12 cellular contexts compared by ENCODE assay signal in the genomic region with DNA sequence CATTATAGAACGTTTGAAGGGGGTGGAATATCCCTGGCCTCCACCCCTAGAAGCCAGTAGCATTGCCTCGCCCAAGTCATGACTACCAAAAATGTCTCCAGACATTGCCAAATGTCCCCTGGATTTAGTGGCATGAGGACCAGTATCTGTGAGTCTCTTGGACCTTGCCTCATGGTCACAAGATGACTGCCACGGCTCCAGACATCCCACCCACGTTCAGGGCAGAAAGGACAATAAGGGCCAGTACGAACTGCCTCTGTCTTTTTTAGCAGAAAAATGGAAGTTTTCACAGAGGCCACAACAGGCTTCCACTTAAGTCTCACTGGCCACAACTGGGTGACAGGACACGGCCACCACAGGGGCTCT. TPM values are rescaled to one million over a fixed set of nuclear protein-coding genes. Genes with fewer than 3 reads are reported as not detected.
DNase-seq lines count a peak whose midpoint lies in the region; ATAC-seq, FAIRE-seq and TF ChIP-seq lines count a peak whose summit lies in the region.
"Had no signal": no experiment of that assay in that cellular context is flagged by ENCODE, and none has a peak within 500 bp of the region (broad histone marks: within the 10 kb centered on the region; RNA-seq: fewer than 3 reads in every experiment).

No MANE protein-coding gene starts in this region.

- no peak overlapping the region for H2AFZ ChIP-seq in astrocyte (ENCODE audit: low read depth, low read length)

- no peak overlapping the region for H3K4me2 ChIP-seq in astrocyte (ENCODE audit: low read length)

- no peak for DNase-seq in stimulated activated naive CD8-positive, alpha-beta T cell treated with anti-CD3 and anti-CD28 coated beads, Interleukin-15, Interleukin-2, amounts not matched to agents 100 U/mL and 50 U/mL, for 24 hours
- no peak for DNase-seq in astrocyte (ENCODE audit: low read depth)
- DNase-seq in natural killer cell treated with Interleukin-12 subunit alpha and Interleukin-12 subunit beta and Interleukin-15 and Interleukin-18, amount 100 ng/mL, for 72 hours (ENCODE audit: low spot score): no peak
- DNase-seq in HK-2 (ENCODE audit: unreplicated experiment): no peak
- no peak for DNase-seq in SKM-1 treated with dmso at 0.1 percent for 144 hours (lab: John Stamatoyannopoulos, UW; ENCODE audit: unreplicated experiment)
- DNase-seq in brain microvascular endothelial cell: no peak
- DNase-seq: AML-193, NCI-H2227 treated with DMSO at 0.1 percent for 48 hours had no signal

- ATAC-seq in stimulated activated naive CD8-positive, alpha-beta T cell treated with anti-CD3 and anti-CD28 coated beads, Interleukin-15, Interleukin-2, amounts not matched to agents 100 U/mL and 50 U/mL, for 24 hours: no peak
- no peak for ATAC-seq in natural killer cell treated with Interleukin-12 subunit alpha and Interleukin-12 subunit beta and Interleukin-15 and Interleukin-18, amount 100 ng/mL, for 72 hours
- no peak for ATAC-seq in HG02885 (IDR thresholded peaks at IDR 0.05; ENCODE audit: poor library complexity, unreplicated experiment)
- ATAC-seq: esophagus mucosa, mucosa of descending colon had no signal

- peaks cover 75% of the 10 kb centered on the region for H3K79me2 ChIP-seq in astrocyte (ENCODE audit: insufficient read depth, low read length)

- H3K36me3 ChIP-seq in astrocyte (ENCODE audit: insufficient read depth, low read length) (no peaks in the 10 kb centered on the region), brain microvascular endothelial cell (replicated peaks) (no peaks in the 10 kb centered on the region)

- H3K27me3 Mint-ChIP-seq in stimulated activated naive CD8-positive, alpha-beta T cell treated with anti-CD3 and anti-CD28 coated beads, Interleukin-15, Interleukin-2, amounts not matched to agents 100 ng/mL and 50 ng/mL, for 24 hours: no peaks in the 10 kb centered on the region
- no peaks in the 10 kb centered on the region for H3K27me3 Mint-ChIP-seq in astrocyte (ENCODE audit: low read depth, unreplicated experiment)
- H3K27me3 Mint-ChIP-seq in natural killer cell treated with Interleukin-12 subunit alpha and Interleukin-12 subunit beta and Interleukin-15 and Interleukin-18, amount 100 ng/mL, for 72 hours: no peaks in the 10 kb centered on the region

- peak overlapping the region; percentile 86 for H3K4me3 Mint-ChIP-seq in stimulated activated naive CD8-positive, alpha-beta T cell treated with anti-CD3 and anti-CD28 coated beads, Interleukin-15, Interleukin-2, amounts not matched to agents 100 ng/mL and 50 ng/mL, for 24 hours
- peak overlapping the region; percentile 8 for H3K4me3 Mint-ChIP-seq in astrocyte (ENCODE audit: unreplicated experiment)
- peak overlapping the region; percentile 95 for H3K4me3 Mint-ChIP-seq in natural killer cell treated with Interleukin-12 subunit alpha and Interleukin-12 subunit beta and Interleukin-15 and Interleukin-18, amount 100 ng/mL, for 72 hours

- TF ChIP-seq CTCF in astrocyte (IDR thresholded peaks at IDR 0.05; ENCODE audit: insufficient read depth, low read depth, low read length) (no peak), brain microvascular endothelial cell (IDR thresholded peaks at IDR 0.05; ENCODE audit: low read depth, low read length, missing control alignments) (no peak)

- H3K4me1 Mint-ChIP-seq in stimulated activated naive CD8-positive, alpha-beta T cell treated with anti-CD3 and anti-CD28 coated beads, Interleukin-15, Interleukin-2, amounts not matched to agents 100 ng/mL and 50 ng/mL, for 24 hours (ENCODE audit: low read depth): peaks cover 87% of the 10 kb centered on the region
- peaks cover 33% of the 10 kb centered on the region for H3K4me1 Mint-ChIP-seq in astrocyte (ENCODE audit: low read depth, unreplicated experiment)
- peaks cover 60 to 82% of the 10 kb centered on the region in 2 donors for H3K4me1 Mint-ChIP-seq in natural killer cell treated with Interleukin-12 subunit alpha and Interleukin-12 subunit beta and Interleukin-15 and Interleukin-18, amount 100 ng/mL, for 72 hours (ENCODE audit: low read depth in 2 of 2)

- no peaks in the 10 kb centered on the region for H3K9me3 ChIP-seq in astrocyte (ENCODE audit: insufficient read depth, low read depth, low read length)
- H3K9me3 ChIP-seq: mucosa of descending colon had no signal

- H3K36me3 Mint-ChIP-seq in stimulated activated naive CD8-positive, alpha-beta T cell treated with anti-CD3 and anti-CD28 coated beads, Interleukin-15, Interleukin-2, amounts not matched to agents 100 ng/mL and 50 ng/mL, for 24 hours (ENCODE audit: low read depth): peaks cover 74% of the 10 kb centered on the region
- H3K36me3 Mint-ChIP-seq in astrocyte (ENCODE audit: low read depth, unreplicated experiment): peaks cover 25% of the 10 kb centered on the region
- H3K36me3 Mint-ChIP-seq in natural killer cell treated with Interleukin-12 subunit alpha and Interleukin-12 subunit beta and Interleukin-15 and Interleukin-18, amount 100 ng/mL, for 72 hours: peaks cover 5% of the 10 kb centered on the region

- peaks cover 32% of the 10 kb centered on the region for H3K4me1 ChIP-seq in astrocyte (ENCODE audit: insufficient read depth, low read length)

- H3K4me3 ChIP-seq in astrocyte (ENCODE audit: insufficient read depth, low read depth, low read length): no peak overlapping the region
- H3K4me3 ChIP-seq in brain microvascular endothelial cell (ENCODE audit: low read depth, low read length): no peak overlapping the region
- H3K4me3 ChIP-seq: mucosa of descending colon had no signal

- no peak for FAIRE-seq in astrocyte (lab: Jason Lieb, UNC)

- in situ Hi-C loops in brain microvascular endothelial cell (cut with HindIII; ENCODE audit: low pct_ligation_motif_present, low sequenced_read_pairs): no loop called here

- H3K27ac ChIP-seq in astrocyte (ENCODE audit: low read depth, low read length) (no peak overlapping the region), brain microvascular endothelial cell (no peak overlapping the region)

- H3K27ac Mint-ChIP-seq in stimulated activated naive CD8-positive, alpha-beta T cell treated with anti-CD3 and anti-CD28 coated beads, Interleukin-15, Interleukin-2, amounts not matched to agents 100 ng/mL and 50 ng/mL, for 24 hours: peak overlapping the region; percentile 94
- no peak overlapping the region for H3K27ac Mint-ChIP-seq in astrocyte (ENCODE audit: unreplicated experiment)
- no peak overlapping the region for H3K27ac Mint-ChIP-seq in natural killer cell treated with Interleukin-12 subunit alpha and Interleukin-12 subunit beta and Interleukin-15 and Interleukin-18, amount 100 ng/mL, for 72 hours

- no peak overlapping the region for H3K9ac ChIP-seq in astrocyte (ENCODE audit: low read length)

- H3K27me3 ChIP-seq in astrocyte (ENCODE audit: insufficient read depth, low read length) (no peaks in the 10 kb centered on the region), brain microvascular endothelial cell (replicated peaks) (no peaks in the 10 kb centered on the region)

- no peaks in the 10 kb centered on the region for H3K9me3 Mint-ChIP-seq in stimulated activated naive CD8-positive, alpha-beta T cell treated with anti-CD3 and anti-CD28 coated beads, Interleukin-15, Interleukin-2, amounts not matched to agents 100 ng/mL and 50 ng/mL, for 24 hours
- H3K9me3 Mint-ChIP-seq in astrocyte (ENCODE audit: unreplicated experiment): no peaks in the 10 kb centered on the region
- no peaks in the 10 kb centered on the region for H3K9me3 Mint-ChIP-seq in natural killer cell treated with Interleukin-12 subunit alpha and Interleukin-12 subunit beta and Interleukin-15 and Interleukin-18, amount 100 ng/mL, for 72 hours

- H4K20me1 ChIP-seq in astrocyte (ENCODE audit: insufficient read depth, low read length): peaks cover 77% of the 10 kb centered on the region

RNA-seq across cellular contexts. Expression of gene RBM38, which starts 5.4 kb away (rescaled TPM):
- total RNA-seq in astrocyte: 33.8 and 43.5 TPM in 2 replicates
- 10 to 100 TPM; 18.3 to 29.2 TPM for total RNA-seq in natural killer cell treated with Interleukin-12 subunit alpha and Interleukin-12 subunit beta and Interleukin-15 and Interleukin-18, amount 100 ng/mL, for 72 hours

RNA-seq across cellular contexts. Expression of gene RAE1, which starts 45.6 kb away (rescaled TPM):
- 29.2 and 31.1 TPM in 2 replicates for total RNA-seq in astrocyte
- total RNA-seq in natural killer cell treated with Interleukin-12 subunit alpha and Interleukin-12 subunit beta and Interleukin-15 and Interleukin-18, amount 100 ng/mL, for 72 hours: 10 to 100 TPM; 43.6 to 86.0 TPM

Comparison
In these comparisons a context has a peak if more than half of its experiments do, and no peak if none do; other contexts are left out.
1. H3K4me3 Mint-ChIP-seq: peak in every context shown above with its lines; median percentile 95 in natural killer cell treated with Interleukin-12 subunit alpha and Interleukin-12 subunit beta and Interleukin-15 and Interleukin-18, amount 100 ng/mL, for 72 hours; 86 in stimulated activated naive CD8-positive, alpha-beta T cell treated with anti-CD3 and anti-CD28 coated beads, Interleukin-15, Interleukin-2, amounts not matched to agents 100 ng/mL and 50 ng/mL, for 24 hours; 8 in astrocyte.